In genomic region chr20:44432618-44433577, GRCh38 we compare ENCODE assay signal across 28 cellular contexts.
"Had no signal": no experiment of that assay in that cellular context is flagged by ENCODE, and none has a peak within 500 bp of the region (broad histone marks: within the 10 kb centered on the region; RNA-seq: fewer than 3 reads in every experiment).

No MANE protein-coding gene starts in this region.

- H3K27me3 ChIP-seq: cardiac muscle cell, MG63 had no signal

- H3K4me3 Mint-ChIP-seq: activated CD4-positive, alpha-beta T cell treated with anti-CD3 and anti-CD28 coated beads, Interleukin-2, amount 10 ng/mL, durations not matched to agents 24 days and 14 days; activated CD8-positive, alpha-beta T cell treated with anti-CD3 and anti-CD28 coated beads for 36 hours; activated naive CD4-positive, alpha-beta T cell treated with anti-CD3 and anti-CD28 coated beads, Interleukin-2, amount 50 U/mL, for 24 hours; activated T-cell treated with anti-CD3 and anti-CD28 coated beads, Interleukin-2, amount 50 U/mL, for 72 hours; activated T-helper 17 cell treated with anti-CD3 and anti-CD28 coated beads, Interleukin-2, amount 50 U/mL, for 72 hours; central memory CD8-positive, alpha-beta T cell had no signal

- H3K4me1 Mint-ChIP-seq: activated CD4-positive, alpha-beta T cell treated with anti-CD3 and anti-CD28 coated beads, Interleukin-2, amount 10 ng/mL, durations not matched to agents 24 days and 14 days; activated naive CD4-positive, alpha-beta T cell treated with anti-CD3 and anti-CD28 coated beads, Interleukin-2, amount 50 U/mL, for 24 hours; activated T-helper 17 cell treated with anti-CD3 and anti-CD28 coated beads, Interleukin-2, amount 50 U/mL, for 72 hours; central memory CD8-positive, alpha-beta T cell had no signal

- H3K9me3 Mint-ChIP-seq: activated CD4-positive, alpha-beta T cell treated with anti-CD3 and anti-CD28 coated beads, Interleukin-2, amount 10 ng/mL, durations not matched to agents 24 days and 14 days; activated CD8-positive, alpha-beta T cell treated with anti-CD3 and anti-CD28 coated beads for 36 hours; activated naive CD4-positive, alpha-beta T cell treated with anti-CD3 and anti-CD28 coated beads, Interleukin-2, amount 50 U/mL, for 24 hours; activated T-cell treated with anti-CD3 and anti-CD28 coated beads, Interleukin-2, amount 50 U/mL, for 72 hours; activated T-helper 17 cell treated with anti-CD3 and anti-CD28 coated beads, Interleukin-2, amount 50 U/mL, for 72 hours; central memory CD8-positive, alpha-beta T cell had no signal

- H3K36me3 ChIP-seq: cardiac muscle cell, MG63 had no signal

- H3K27ac ChIP-seq: cardiac muscle cell, RWPE1, SK-N-MC had no signal

- H3K27me3 Mint-ChIP-seq: activated naive CD4-positive, alpha-beta T cell treated with anti-CD3 and anti-CD28 coated beads, Interleukin-2, amount 50 U/mL, for 24 hours had no signal

- DNase-seq: activated CD4-positive, alpha-beta T cell treated with anti-CD3 and anti-CD28 coated beads, Interleukin-2, amount 10 ng/mL, durations not matched to agents 24 days and 14 days; activated CD4-positive, alpha-beta T cell treated with anti-CD3 and anti-CD28 coated beads, Interleukin-2, amount 50 U/mL, for 4 hours; activated CD8-positive, alpha-beta T cell treated with anti-CD3 and anti-CD28 coated beads for 36 hours; activated gamma-delta T cell; activated naive CD4-positive, alpha-beta T cell treated with Interleukin-2 at 50 U/mL for 16 hours; activated T-cell treated with anti-CD3 and anti-CD28 coated beads, Interleukin-2, amount 50 U/mL, for 1 hour; activated T-cell treated with anti-CD3 and anti-CD28 coated beads, Interleukin-2, amount 50 U/mL, for 72 hours; amniotic stem cell; Kasumi-1; KBM-7; MG63; NCI-H1048; NCI-H1105 treated with DMSO at 0.1 percent for 48 hours; NCI-H1436; NCI-H1694; NCI-H1930; NCI-H2081 treated with DMSO at 0.1 percent for 48 hours; NCI-H345; NCI-H524 treated with DMSO at 0.1 percent for 48 hours; PC-3; T1000 had no signal

- H3K27ac Mint-ChIP-seq: activated CD4-positive, alpha-beta T cell treated with anti-CD3 and anti-CD28 coated beads, Interleukin-2, amount 10 ng/mL, durations not matched to agents 24 days and 14 days; activated CD8-positive, alpha-beta T cell treated with anti-CD3 and anti-CD28 coated beads for 36 hours; activated naive CD4-positive, alpha-beta T cell treated with anti-CD3 and anti-CD28 coated beads, Interleukin-2, amount 50 U/mL, for 24 hours; activated T-cell treated with anti-CD3 and anti-CD28 coated beads, Interleukin-2, amount 50 U/mL, for 72 hours; activated T-helper 17 cell treated with anti-CD3 and anti-CD28 coated beads, Interleukin-2, amount 50 U/mL, for 72 hours had no signal

- H3K9me3 ChIP-seq: MG63 had no signal

- H3K4me3 ChIP-seq: cardiac muscle cell, MG63, SK-N-MC had no signal

- ATAC-seq: activated CD8-positive, alpha-beta T cell treated with anti-CD3 and anti-CD28 coated beads for 36 hours; activated T-cell treated with anti-CD3 and anti-CD28 coated beads, Interleukin-2, amount 50 U/mL, for 72 hours; activated T-helper 17 cell treated with anti-CD3 and anti-CD28 coated beads, Interleukin-2, amount 50 U/mL, for 72 hours; PC-3; Right ventricle myocardium inferior had no signal

- H3K36me3 Mint-ChIP-seq: activated naive CD4-positive, alpha-beta T cell treated with anti-CD3 and anti-CD28 coated beads, Interleukin-2, amount 50 U/mL, for 24 hours had no signal
